ENCODE assay signal across 8 cellular contexts in genomic region chr17:13337864-13338371, GRCh38.
DNase-seq lines count a peak whose midpoint lies in the region; ATAC-seq, FAIRE-seq and TF ChIP-seq lines count a peak whose summit lies in the region.

No MANE protein-coding gene starts in this region.

- peak; percentile 25 for TF ChIP-seq CTCF in coronary artery (IDR thresholded peaks at IDR 0.05)
- TF ChIP-seq CTCF in mesothelial cell of epicardium (IDR thresholded peaks at IDR 0.05; ENCODE audit: unreplicated experiment), result peak; percentile 72

- DNase-seq in COLO829 (ENCODE audit: low spot score), result peak; percentile 45
- DNase-seq in H54 (ENCODE audit: insufficient read length, low spot score), result no peak
- DNase-seq in OCI-M1 (lab: John Stamatoyannopoulos, UW), result peak; percentile 96
- no peak for DNase-seq in coronary artery (ENCODE audit: low spot score)
- no peak for DNase-seq in mesothelial cell of epicardium (ENCODE audit: low spot score in 2 of 2, unreplicated experiment in 2 of 2)
- DNase-seq in KG1 (lab: John Stamatoyannopoulos, UW), result no peak
- no peak for DNase-seq in activated T-cell treated with anti-CD3 and anti-CD28 coated beads, Interleukin-2, amount 50 U/mL, for 1 hour

- peak; percentile 98 for FAIRE-seq in H54 (lab: Jason Lieb, UNC)

- TF ChIP-seq POLR2A in H54 (IDR thresholded peaks at IDR 0.05; ENCODE audit: low read depth, low read length), result no peak

- H3K27ac ChIP-seq in coronary artery, result no peak overlapping the region

- ATAC-seq in GM18502 (IDR thresholded peaks at IDR 0.05; ENCODE audit: poor library complexity, unreplicated experiment), result no peak

- H3K4me1 Mint-ChIP-seq in mesothelial cell of epicardium, result peaks cover 18% of the 10 kb centered on the region

- H3K27ac Mint-ChIP-seq in mesothelial cell of epicardium, result no peak overlapping the region

- peak overlapping the region; percentile 47 for H3K4me3 ChIP-seq in coronary artery

- peak overlapping the region; percentile 65 for H3K4me3 Mint-ChIP-seq in mesothelial cell of epicardium

- no peaks in the 10 kb centered on the region for H3K36me3 Mint-ChIP-seq in mesothelial cell of epicardium

- H3K27me3 Mint-ChIP-seq in mesothelial cell of epicardium (ENCODE audit: low read depth), result peaks cover 3% of the 10 kb centered on the region

- peaks cover 4% of the 10 kb centered on the region for H3K9me3 Mint-ChIP-seq in mesothelial cell of epicardium

Comparison
In these comparisons a context has a peak if more than half of its experiments do, and no peak if none do; other contexts are left out.
1. DNase-seq: peak in COLO829 (single experiment) and OCI-M1 (single experiment); none in H54 (single experiment), coronary artery (single experiment), mesothelial cell of epicardium (0 of 2), KG1 (single experiment) and activated T-cell treated with anti-CD3 and anti-CD28 coated beads, Interleukin-2, amount 50 U/mL, for 1 hour (single experiment).